In the genomic region with DNA sequence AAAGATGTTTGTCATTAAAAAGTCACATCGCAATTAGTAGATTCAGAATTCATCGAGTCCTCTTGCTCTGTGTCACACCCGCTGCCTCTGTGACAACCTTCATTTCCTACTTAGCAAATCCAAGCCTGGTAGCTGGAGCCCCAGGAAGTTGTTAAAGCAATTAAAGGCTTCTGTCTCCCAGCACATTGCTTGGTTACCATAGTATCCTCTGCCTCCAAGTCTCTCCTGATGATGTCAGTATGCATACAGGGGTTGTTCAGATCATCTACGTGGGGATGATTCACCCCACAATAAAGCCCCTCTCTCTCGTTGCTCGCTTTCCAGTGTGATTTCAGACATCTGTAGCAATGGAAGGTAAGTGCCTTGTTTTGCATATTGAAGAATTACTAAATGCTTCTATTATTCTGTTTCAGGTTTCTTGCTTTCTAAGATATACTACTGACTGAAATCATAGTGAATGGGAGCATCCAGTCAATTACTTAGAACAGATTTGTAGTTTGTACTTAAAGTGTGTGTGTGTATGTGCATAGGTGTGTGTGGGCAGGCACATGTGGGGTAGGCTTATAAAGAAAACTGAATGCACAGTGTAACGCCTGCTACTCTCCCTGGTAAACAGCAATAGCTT, we compare ENCODE assay signal across 9 cellular contexts. TPM values are rescaled to one million over a fixed set of nuclear protein-coding genes. Genes with fewer than 3 reads are reported as not detected.
DNase-seq lines count a peak whose midpoint lies in the region; ATAC-seq lines count a peak whose summit lies in the region.
"Had no signal": no experiment of that assay in that cellular context is flagged by ENCODE, and none has a peak within 500 bp of the region (broad histone marks: within the 10 kb centered on the region; RNA-seq: fewer than 3 reads in every experiment).

No MANE protein-coding gene starts in this region.

- no peaks in the 10 kb centered on the region for H3K36me3 Mint-ChIP-seq in T-helper 17 cell (ENCODE audit: low read depth)
- H3K36me3 Mint-ChIP-seq in activated T-helper 2 cell treated with anti-CD3 and anti-CD28 coated beads, Interferon-gamma antibody, Interleukin-2, Interleukin-4, amounts not matched to agents 10 μg/mL and 5 μg/mL and 100 μg/mL, durations not matched to agents 14 hours and 24 hours and 36 hours (ENCODE audit: low read depth) = no peaks in the 10 kb centered on the region

- H3K4me1 ChIP-seq in HAP-1 = no peaks in the 10 kb centered on the region

- H3K27me3 ChIP-seq in HAP-1 (ENCODE audit: low read depth) = no peaks in the 10 kb centered on the region

- ATAC-seq in T-helper 17 cell = no peak
- ATAC-seq in left colon = peak; percentile 78
- ATAC-seq: left lobe of liver had no signal

- H3K9me3 Mint-ChIP-seq in activated T-helper 2 cell treated with anti-CD3 and anti-CD28 coated beads, Interferon-gamma antibody, Interleukin-2, Interleukin-4, amounts not matched to agents 10 μg/mL and 5 μg/mL and 100 μg/mL, durations not matched to agents 14 hours and 24 hours and 36 hours = no peaks in the 10 kb centered on the region

- no peaks in the 10 kb centered on the region for H3K27me3 Mint-ChIP-seq in T-helper 17 cell
- H3K27me3 Mint-ChIP-seq in activated T-helper 2 cell treated with anti-CD3 and anti-CD28 coated beads, Interferon-gamma antibody, Interleukin-2, Interleukin-4, amounts not matched to agents 10 μg/mL and 5 μg/mL and 100 μg/mL, durations not matched to agents 14 hours and 24 hours and 36 hours (ENCODE audit: low read depth) = no peaks in the 10 kb centered on the region

- no peak overlapping the region for H3K4me3 Mint-ChIP-seq in T-helper 17 cell
- no peak overlapping the region for H3K4me3 Mint-ChIP-seq in activated T-helper 2 cell treated with anti-CD3 and anti-CD28 coated beads, Interferon-gamma antibody, Interleukin-2, Interleukin-4, amounts not matched to agents 10 μg/mL and 5 μg/mL and 100 μg/mL, durations not matched to agents 14 hours and 24 hours and 36 hours (ENCODE audit: low read depth)

- H3K9me3 ChIP-seq in T-helper 17 cell (ENCODE audit: control insufficient read depth, low read length, poor library complexity, severe bottlenecking) (no peaks in the 10 kb centered on the region), HAP-1 (no peaks in the 10 kb centered on the region)

- DNase-seq in DMS53 treated with DMSO at 0.1 percent for 48 hours (lab: John Stamatoyannopoulos, UW; ENCODE audit: unreplicated experiment) = peak; percentile 92
- peak; percentile 88 for DNase-seq in NCI-H1092 treated with DMSO at 0.1 percent for 48 hours (lab: John Stamatoyannopoulos, UW)
- no peak for DNase-seq in T-helper 17 cell
- peak in 1 of 2 donors; percentile 13 for DNase-seq in left colon
- no peak for DNase-seq in stimulated activated CD4-positive, alpha-beta T cell treated with anti-CD3 and anti-CD28 coated beads, Interleukin-4, amount 100 ng/mL, for 1 hour
- no peak for DNase-seq in HAP-1 (ENCODE audit: low spot score in 2 of 2)
- DNase-seq in activated T-helper 2 cell treated with anti-CD3 and anti-CD28 coated beads, Interferon-gamma antibody, Interleukin-2, Interleukin-4, amounts not matched to agents 10 μg/mL and 5 μg/mL and 100 μg/mL, durations not matched to agents 14 hours and 24 hours and 36 hours (ENCODE audit: low spot score) = no peak
- no peak for DNase-seq in cerebellum (ENCODE audit: low spot score)

- intact Hi-C loops in left colon (cut with DNase I, micrococcal nuclease) = no loop called here
- intact Hi-C loops in activated T-helper 2 cell treated with anti-CD3 and anti-CD28 coated beads, Interferon-gamma antibody, Interleukin-2, Interleukin-4, amounts not matched to agents 10 μg/mL and 5 μg/mL and 100 μg/mL, durations not matched to agents 14 hours and 24 hours and 36 hours (cut with micrococcal nuclease) = no loop called here

- in situ Hi-C loops in HAP-1 (cut with MboI; ENCODE audit: low sequenced_read_pairs) = no loop called here

- no peaks in the 10 kb centered on the region for H3K36me3 ChIP-seq in HAP-1 (replicated peaks)

- H3K4me3 ChIP-seq in HAP-1 = no peak overlapping the region

- H3K27ac Mint-ChIP-seq in T-helper 17 cell = peak overlapping the region; percentile 8
- H3K27ac Mint-ChIP-seq in activated T-helper 2 cell treated with anti-CD3 and anti-CD28 coated beads, Interferon-gamma antibody, Interleukin-2, Interleukin-4, amounts not matched to agents 10 μg/mL and 5 μg/mL and 100 μg/mL, durations not matched to agents 14 hours and 24 hours and 36 hours = no peak overlapping the region

- peaks cover 21% of the 10 kb centered on the region for H3K4me1 Mint-ChIP-seq in T-helper 17 cell
- peaks cover 4% of the 10 kb centered on the region for H3K4me1 Mint-ChIP-seq in activated T-helper 2 cell treated with anti-CD3 and anti-CD28 coated beads, Interferon-gamma antibody, Interleukin-2, Interleukin-4, amounts not matched to agents 10 μg/mL and 5 μg/mL and 100 μg/mL, durations not matched to agents 14 hours and 24 hours and 36 hours (ENCODE audit: low read depth)

RNA-seq across cellular contexts. Expression of a gene that starts 52.9 kb away (rescaled TPM):
- 10 to 100 TPM; 23.5 to 34.3 TPM for total RNA-seq in T-helper 17 cell
- 100 to 1,000 TPM in 1 of 2 donors, 10 to 100 TPM in 1; 71.4 to 107 TPM for total RNA-seq in left colon
- 48.0 and 59.9 TPM in 2 replicates for total RNA-seq in activated T-helper 2 cell treated with anti-CD3 and anti-CD28 coated beads, Interferon-gamma antibody, Interleukin-2, Interleukin-4, amounts not matched to agents 10 μg/mL and 5 μg/mL and 100 μg/mL, durations not matched to agents 14 hours and 24 hours and 36 hours
- total RNA-seq in cerebellum = 148 TPM

Comparison
In these comparisons a context has a peak if more than half of its experiments do, and no peak if none do; other contexts are left out.
1. DNase-seq: peak in DMS53 treated with DMSO at 0.1 percent for 48 hours (single experiment) and NCI-H1092 treated with DMSO at 0.1 percent for 48 hours (single experiment); none in T-helper 17 cell (0 of 3), stimulated activated CD4-positive, alpha-beta T cell treated with anti-CD3 and anti-CD28 coated beads, Interleukin-4, amount 100 ng/mL, for 1 hour (single experiment), HAP-1 (0 of 2), activated T-helper 2 cell treated with anti-CD3 and anti-CD28 coated beads, Interferon-gamma antibody, Interleukin-2, Interleukin-4, amounts not matched to agents 10 μg/mL and 5 μg/mL and 100 μg/mL, durations not matched to agents 14 hours and 24 hours and 36 hours (single experiment) and cerebellum (single experiment).